In the genomic region with DNA sequence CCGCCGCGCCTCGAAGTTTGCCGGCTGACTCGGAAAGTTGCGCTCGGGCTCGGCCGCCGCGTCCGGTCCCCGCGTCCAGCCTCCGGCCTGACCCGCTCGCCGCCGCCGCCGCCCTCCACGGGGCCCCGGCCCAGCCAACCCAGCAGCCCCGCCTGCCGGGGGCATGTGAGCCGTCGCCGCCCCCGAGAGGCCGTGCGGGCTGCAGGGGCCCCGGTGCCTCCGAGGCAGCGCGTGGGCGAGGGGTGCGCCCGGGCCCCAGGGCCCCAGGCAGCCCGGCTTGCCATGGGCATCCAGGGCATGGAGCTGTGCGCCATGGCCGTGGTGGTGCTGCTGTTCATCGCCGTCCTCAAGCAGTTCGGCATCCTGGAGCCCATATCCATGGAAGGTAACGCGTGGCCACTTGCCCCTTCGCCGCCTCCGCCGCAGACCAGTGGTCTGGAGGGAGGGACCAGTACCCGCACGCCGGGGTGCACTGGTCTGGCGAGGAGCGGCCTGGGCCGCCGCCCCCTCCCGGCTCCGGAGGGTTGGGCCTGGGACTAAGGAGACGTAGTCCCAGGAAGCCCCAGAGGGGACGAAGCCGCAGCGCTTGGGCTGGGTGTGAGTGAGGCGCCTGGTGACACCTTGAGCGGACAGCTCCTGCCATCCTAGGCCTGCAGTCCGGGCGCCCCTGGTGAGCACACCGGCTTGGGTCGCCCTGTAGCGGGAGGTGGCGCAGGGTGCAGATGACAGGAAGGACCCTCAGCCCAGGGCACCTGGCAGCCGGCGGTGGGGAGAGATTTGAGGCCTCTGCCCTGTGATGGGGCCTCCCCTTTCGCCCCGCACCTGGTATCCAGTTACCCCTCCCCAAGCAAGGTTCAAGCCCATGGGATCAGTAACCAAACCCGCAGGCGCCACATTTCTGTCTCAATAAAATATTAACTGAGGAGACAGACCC, we compare ENCODE assay signal across 9 cellular contexts. TPM values are rescaled to one million over a fixed set of nuclear protein-coding genes. Genes with fewer than 3 reads are reported as not detected.
A peak's percentile ranks its signal among the peaks of the same experiment; 100 is the strongest.
DNase-seq lines count a peak whose midpoint lies in the region; ATAC-seq and TF ChIP-seq lines count a peak whose summit lies in the region.
"Had no signal": no experiment of that assay in that cellular context is flagged by ENCODE, and none has a peak within 500 bp of the region (broad histone marks: within the 10 kb centered on the region; RNA-seq: fewer than 3 reads in every experiment).

No MANE protein-coding gene starts in this region.

- H3K36me3 ChIP-seq in brain microvascular endothelial cell (replicated peaks) (no peaks in the 10 kb centered on the region), kidney epithelial cell (ENCODE audit: control insufficient read depth, insufficient read depth, low read length) (no peaks in the 10 kb centered on the region), suprapubic skin (no peaks in the 10 kb centered on the region)

- H3K27me3 ChIP-seq in brain microvascular endothelial cell (replicated peaks) (peaks cover 17% of the 10 kb centered on the region), kidney epithelial cell (ENCODE audit: control insufficient read depth, insufficient read depth, low read length) (no peaks in the 10 kb centered on the region), suprapubic skin (peaks cover 15% of the 10 kb centered on the region)

- DNase-seq in DMS53 (lab: John Stamatoyannopoulos, UW) = peak; percentile 65
- DNase-seq in DMS53 treated with DMSO at 0.1 percent for 48 hours (lab: John Stamatoyannopoulos, UW; ENCODE audit: unreplicated experiment) = no peak
- DNase-seq in brain microvascular endothelial cell = no peak
- DNase-seq in kidney epithelial cell (ENCODE audit: low read depth) = no peak
- DNase-seq in suprapubic skin (ENCODE audit: low spot score in 2 of 2) = peak in 1 of 2 donors; percentile 83
- DNase-seq in NCI-H2171 treated with DMSO at 0.1 percent for 48 hours (lab: John Stamatoyannopoulos, UW) = no peak
- DNase-seq in stimulated activated CD4-positive, alpha-beta T cell treated with anti-CD3 and anti-CD28 coated beads, Interleukin-2, amount 100 ng/mL, for 48 hours = no peak
- DNase-seq: activated T-cell treated with anti-CD3 and anti-CD28 coated beads, Interleukin-2, amount 50 U/mL, for 4 hours had no signal

- peaks cover 34% of the 10 kb centered on the region for H3K4me1 ChIP-seq in suprapubic skin

- TF ChIP-seq EP300 in suprapubic skin (IDR thresholded peaks at IDR 0.05) = no peak

- TF ChIP-seq CTCF in brain microvascular endothelial cell (IDR thresholded peaks at IDR 0.05; ENCODE audit: low read depth, low read length, missing control alignments) (no peak), kidney epithelial cell (IDR thresholded peaks at IDR 0.05; ENCODE audit: insufficient read depth, low read length, poor library complexity, severe bottlenecking) (no peak), suprapubic skin (IDR thresholded peaks at IDR 0.05) (no peak)

- TF ChIP-seq POLR2A in suprapubic skin (IDR thresholded peaks at IDR 0.05) = no peak

- no peaks in the 10 kb centered on the region for H3K9me3 ChIP-seq in suprapubic skin

- ATAC-seq in GM21619 (IDR thresholded peaks at IDR 0.05; ENCODE audit: unreplicated experiment) = no peak

- 49% methylated on average over 30 of the region's 78 CpGs for WGBS in suprapubic skin

- in situ Hi-C loops in brain microvascular endothelial cell (cut with HindIII; ENCODE audit: low pct_ligation_motif_present, low sequenced_read_pairs) = no loop called here

- H3K4me3 ChIP-seq in brain microvascular endothelial cell (ENCODE audit: low read depth, low read length) = peak overlapping the region; percentile 58
- peak overlapping the region; percentile 44 for H3K4me3 ChIP-seq in kidney epithelial cell (ENCODE audit: low read depth, low read length)
- peak overlapping the region; percentile 73 for H3K4me3 ChIP-seq in suprapubic skin

- H3K27ac ChIP-seq in brain microvascular endothelial cell (no peak overlapping the region), suprapubic skin (peak overlapping the region; percentile 64)

RNA-seq across cellular contexts. Expression of a gene that starts 49.9 kb away (rescaled TPM):
- total RNA-seq in kidney epithelial cell = 5.1 and 7.2 TPM in 2 replicates
- 10 to 100 TPM in 3 of 4 donors, 1 to 10 TPM in 1; 7.1 to 21.6 (median 13.6) TPM for total RNA-seq in suprapubic skin
- total RNA-seq: activated T-cell treated with anti-CD3 and anti-CD28 coated beads, Interleukin-2, amount 50 U/mL, for 4 hours had no signal

RNA-seq across cellular contexts. Expression of a gene that starts 55.5 kb away (rescaled TPM):
- 47.4 and 55.9 TPM in 2 replicates for total RNA-seq in kidney epithelial cell
- total RNA-seq in suprapubic skin = 10 to 100 TPM; 16.4 to 52.5 (median 26.9) TPM
